In genomic region chr12:67068773-67069450, GRCh38 we compare ENCODE assay signal across 8 cellular contexts.
A peak's percentile ranks its signal among the peaks of the same experiment; 100 is the strongest.
DNase-seq lines count a peak whose midpoint lies in the region; ATAC-seq, FAIRE-seq and TF ChIP-seq lines count a peak whose summit lies in the region.

No MANE protein-coding gene starts in this region.

- H3K27me3 ChIP-seq in bronchial epithelial cell (ENCODE audit: control insufficient read depth, insufficient read depth, low read length) = no peaks in the 10 kb centered on the region

- intact Hi-C loops in left colon (cut with DNase I, micrococcal nuclease) = no loop called here

- H3K36me3 ChIP-seq in bronchial epithelial cell (ENCODE audit: control insufficient read depth, insufficient read depth, low read length) = no peaks in the 10 kb centered on the region

- H3K9me3 Mint-ChIP-seq in T-helper 2 cell treated with Interferon-gamma antibody and Interleukin-4, amounts not matched to agents 5 μg/mL and 100 μg/mL, for 36 hours = no peaks in the 10 kb centered on the region

- H3K4me3 ChIP-seq in bronchial epithelial cell (ENCODE audit: low read depth, low read length) = peak overlapping the region; percentile 58

- FAIRE-seq in bronchial epithelial cell (lab: Jason Lieb, UNC) = no peak

- peak; percentile 70 for ATAC-seq in GM21528 (IDR thresholded peaks at IDR 0.05; ENCODE audit: low FRiP score, unreplicated experiment)
- ATAC-seq in left colon = peak; percentile 73

- H3K4me3 Mint-ChIP-seq in T-helper 2 cell treated with Interferon-gamma antibody and Interleukin-4, amounts not matched to agents 5 μg/mL and 100 μg/mL, for 36 hours = peak overlapping the region; percentile 83

- H3K36me3 Mint-ChIP-seq in T-helper 2 cell treated with Interferon-gamma antibody and Interleukin-4, amounts not matched to agents 5 μg/mL and 100 μg/mL, for 36 hours (ENCODE audit: low read depth) = no peaks in the 10 kb centered on the region

- peak; percentile 53 for DNase-seq in EH (ENCODE audit: low read depth)
- peak; percentile 40 for DNase-seq in KBM-7
- DNase-seq in T-helper 2 cell treated with Interferon-gamma antibody and Interleukin-4, amounts not matched to agents 5 μg/mL and 100 μg/mL, for 36 hours (ENCODE audit: low spot score) = no peak
- DNase-seq in bronchial epithelial cell (ENCODE audit: low read depth) = peak; percentile 56
- peak; percentile 47 to 53 for DNase-seq in left colon
- DNase-seq in stimulated activated CD8-positive, alpha-beta memory T cell treated with anti-CD3 and anti-CD28 coated beads, Interleukin-12 subunit alpha, Interleukin-12 subunit beta, amount 100 ng/mL, for 4 hours (ENCODE audit: low read depth) = peak; percentile 24
- DNase-seq in UCSD-AML1 (lab: John Stamatoyannopoulos, UW; ENCODE audit: unreplicated experiment) = no peak

- in situ Hi-C loops in KBM-7 (cut with MboI; ENCODE audit: low pct_unique_long_range_greater_than_20kb, low sequenced_read_pairs) = no loop called here

- peaks cover 66% of the 10 kb centered on the region for H3K27me3 Mint-ChIP-seq in T-helper 2 cell treated with Interferon-gamma antibody and Interleukin-4, amounts not matched to agents 5 μg/mL and 100 μg/mL, for 36 hours (ENCODE audit: low read depth)

- peaks cover 5% of the 10 kb centered on the region for H3K4me1 Mint-ChIP-seq in T-helper 2 cell treated with Interferon-gamma antibody and Interleukin-4, amounts not matched to agents 5 μg/mL and 100 μg/mL, for 36 hours (ENCODE audit: low read depth)

- H3K27ac Mint-ChIP-seq in T-helper 2 cell treated with Interferon-gamma antibody and Interleukin-4, amounts not matched to agents 5 μg/mL and 100 μg/mL, for 36 hours = no peak overlapping the region

- peak; percentile 30 for TF ChIP-seq CTCF in bronchial epithelial cell (IDR thresholded peaks at IDR 0.05; ENCODE audit: insufficient read depth, low read length, severe bottlenecking)

Comparison
In these comparisons a context has a peak if more than half of its experiments do, and no peak if none do; other contexts are left out.
1. DNase-seq: peak in EH (single experiment), KBM-7 (single experiment), bronchial epithelial cell (single experiment), left colon (2 of 2) and stimulated activated CD8-positive, alpha-beta memory T cell treated with anti-CD3 and anti-CD28 coated beads, Interleukin-12 subunit alpha, Interleukin-12 subunit beta, amount 100 ng/mL, for 4 hours (single experiment); none in T-helper 2 cell treated with Interferon-gamma antibody and Interleukin-4, amounts not matched to agents 5 μg/mL and 100 μg/mL, for 36 hours (single experiment) and UCSD-AML1 (single experiment).